ENCODE assay signal across 1 cellular context in genomic region chr1:16243936-16244649, GRCh38.
TF ChIP-seq lines count a peak whose summit lies in the region.

No MANE protein-coding gene starts in this region.

TF ChIP-seq in HepG2, 621 proteins besides CTCF, POLR2A, EP300 and RAD21 (continued from another document):
- TF ChIP-seq, protein P1, sequence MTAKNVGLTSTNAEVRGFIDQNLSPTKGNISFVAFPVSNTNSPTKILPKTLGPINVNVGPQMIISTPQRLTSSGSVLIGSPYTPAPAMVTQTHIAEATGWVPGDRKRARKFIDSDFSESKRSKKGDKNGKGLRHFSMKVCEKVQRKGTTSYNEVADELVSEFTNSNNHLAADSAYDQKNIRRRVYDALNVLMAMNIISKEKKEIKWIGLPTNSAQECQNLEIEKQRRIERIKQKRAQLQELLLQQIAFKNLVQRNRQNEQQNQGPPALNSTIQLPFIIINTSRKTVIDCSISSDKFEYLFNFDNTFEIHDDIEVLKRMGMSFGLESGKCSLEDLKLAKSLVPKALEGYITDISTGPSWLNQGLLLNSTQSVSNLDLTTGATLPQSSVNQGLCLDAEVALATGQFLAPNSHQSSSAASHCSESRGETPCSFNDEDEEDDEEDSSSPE (CRISPR knock-in tag; IDR thresholded peaks at IDR 0.05), result no peak
- TF ChIP-seq ZNF704 (CRISPR knock-in tag; IDR thresholded peaks at IDR 0.05; ENCODE audit: borderline replicate concordance) (0 out of 2 replicates have a peak, but pooled peaks have one; percentile 21), ZNF337 (CRISPR knock-in tag; IDR thresholded peaks at IDR 0.05; ENCODE audit: borderline replicate concordance, low read depth) (no peak), RBM22 (optimal IDR thresholded peaks at IDR 0.05; ENCODE audit: low read length) (peak; percentile 13), POLR2G (IDR thresholded peaks at IDR 0.05; ENCODE audit: low read depth, low read length) (peak; percentile 51; the same call in 1 of the 2 replicates), ZNF574 (CRISPR knock-in tag; IDR thresholded peaks at IDR 0.05) (0 out of 2 replicates have a peak, but pooled peaks have one; percentile 16), ZNF598 (CRISPR knock-in tag; IDR thresholded peaks at IDR 0.05; ENCODE audit: borderline replicate concordance) (0 out of 2 replicates have a peak, but pooled peaks have one; percentile 17), NR2F6 (IDR thresholded peaks at IDR 0.05) (no peak), NR2F6 (CRISPR knock-in tag; IDR thresholded peaks at IDR 0.05) (0 out of 2 replicates have a peak, but pooled peaks have one; percentile 13), ZMAT3 (CRISPR knock-in tag; conservative IDR thresholded peaks at IDR 0.05) (0 out of 2 replicates have a peak, but pooled peaks have one; percentile 29), GPBP1L1 (CRISPR knock-in tag; IDR thresholded peaks at IDR 0.05) (no peak), ZNF878 (CRISPR knock-in tag; IDR thresholded peaks at IDR 0.05) (0 out of 2 replicates have a peak, but pooled peaks have one; percentile 39)
- TF ChIP-seq, protein P2, sequence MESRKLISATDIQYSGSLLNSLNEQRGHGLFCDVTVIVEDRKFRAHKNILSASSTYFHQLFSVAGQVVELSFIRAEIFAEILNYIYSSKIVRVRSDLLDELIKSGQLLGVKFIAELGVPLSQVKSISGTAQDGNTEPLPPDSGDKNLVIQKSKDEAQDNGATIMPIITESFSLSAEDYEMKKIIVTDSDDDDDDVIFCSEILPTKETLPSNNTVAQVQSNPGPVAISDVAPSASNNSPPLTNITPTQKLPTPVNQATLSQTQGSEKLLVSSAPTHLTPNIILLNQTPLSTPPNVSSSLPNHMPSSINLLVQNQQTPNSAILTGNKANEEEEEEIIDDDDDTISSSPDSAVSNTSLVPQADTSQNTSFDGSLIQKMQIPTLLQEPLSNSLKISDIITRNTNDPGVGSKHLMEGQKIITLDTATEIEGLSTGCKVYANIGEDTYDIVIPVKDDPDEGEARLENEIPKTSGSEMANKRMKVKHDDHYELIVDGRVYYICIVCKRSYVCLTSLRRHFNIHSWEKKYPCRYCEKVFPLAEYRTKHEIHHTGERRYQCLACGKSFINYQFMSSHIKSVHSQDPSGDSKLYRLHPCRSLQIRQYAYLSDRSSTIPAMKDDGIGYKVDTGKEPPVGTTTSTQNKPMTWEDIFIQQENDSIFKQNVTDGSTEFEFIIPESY (CRISPR knock-in tag; IDR thresholded peaks at IDR 0.05), result no peak
